Comparison of ENCODE assay signal across 1 cellular context in the genomic region with DNA sequence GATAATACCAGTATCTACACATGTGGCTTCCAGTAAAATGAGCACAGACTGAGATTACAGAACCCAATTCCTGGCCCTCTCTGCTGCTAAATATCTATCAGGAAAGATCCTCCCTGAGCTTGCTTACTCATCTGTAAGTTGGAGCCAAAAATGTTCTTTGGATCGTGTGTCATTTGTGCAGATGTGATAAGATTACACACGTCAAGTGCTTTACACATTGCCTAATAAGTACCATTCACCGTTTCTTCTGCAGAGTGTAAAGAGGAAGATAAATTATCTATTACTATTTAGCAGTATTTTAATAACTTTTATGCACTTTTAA.
TF ChIP-seq lines count a peak whose summit lies in the region.

No MANE protein-coding gene starts in this region.

TF ChIP-seq in H1, 55 proteins besides CTCF, POLR2A, EP300 and RAD21:
- TF ChIP-seq ZNF274 (IDR thresholded peaks at IDR 0.05; ENCODE audit: borderline replicate concordance, extremely low read depth, low read length) (no peak), TAF7 (optimal IDR thresholded peaks at IDR 0.05; ENCODE audit: borderline replicate concordance, low read depth, low read length) (no peak), GTF2F1 (IDR thresholded peaks at IDR 0.05; ENCODE audit: borderline replicate concordance, low read depth, low read length) (no peak), SP2 (IDR thresholded peaks at IDR 0.05; ENCODE audit: low read length) (no peak), SIN3A (conservative IDR thresholded peaks at IDR 0.05 in 1 of 2, IDR thresholded peaks at IDR 0.05 in 1 of 2; ENCODE audit: low read depth in 1 of 2, low read length in 2 of 2) (no peak)
- TF ChIP-seq, protein P1, sequence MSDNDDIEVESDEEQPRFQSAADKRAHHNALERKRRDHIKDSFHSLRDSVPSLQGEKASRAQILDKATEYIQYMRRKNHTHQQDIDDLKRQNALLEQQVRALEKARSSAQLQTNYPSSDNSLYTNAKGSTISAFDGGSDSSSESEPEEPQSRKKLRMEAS (IDR thresholded peaks at IDR 0.05), result no peak
